ENCODE assay signal across 1 cellular context in genomic region chr15:60093273-60094067, GRCh38.
A peak's percentile ranks its signal among the peaks of the same experiment; 100 is the strongest.
TF ChIP-seq lines count a peak whose summit lies in the region.

No MANE protein-coding gene starts in this region.

TF ChIP-seq in HepG2, 621 proteins besides CTCF, POLR2A, EP300 and RAD21 (continued from another document):
- no peak for TF ChIP-seq KMT2A (CRISPR knock-in tag; IDR thresholded peaks at IDR 0.05)
- no peak for TF ChIP-seq U2AF2 (IDR thresholded peaks at IDR 0.05; ENCODE audit: low read depth, low read length)
- TF ChIP-seq JARID2 (CRISPR knock-in tag; IDR thresholded peaks at IDR 0.05; ENCODE audit: insufficient replicate concordance), result no peak
- TF ChIP-seq ATF1 (CRISPR knock-in tag; IDR thresholded peaks at IDR 0.05), result no peak
- no peak for TF ChIP-seq FOXO1 (CRISPR knock-in tag; IDR thresholded peaks at IDR 0.05)
- no peak for TF ChIP-seq HOXA5 (CRISPR knock-in tag; IDR thresholded peaks at IDR 0.05)
- TF ChIP-seq MAFK (conservative IDR thresholded peaks at IDR 0.05 in 1 of 2, IDR thresholded peaks at IDR 0.05 in 1 of 2; ENCODE audit: low read length in 2 of 2), result peak; percentile 34 to 53; a peak in 2 of 4 replicates
- no peak for TF ChIP-seq SOX6 (IDR thresholded peaks at IDR 0.05)
- peak; percentile 75 for TF ChIP-seq SOX6 (CRISPR knock-in tag; IDR thresholded peaks at IDR 0.05)
- TF ChIP-seq MIER3 (CRISPR knock-in tag; IDR thresholded peaks at IDR 0.05; ENCODE audit: borderline replicate concordance), result no peak
- TF ChIP-seq ARNTL (CRISPR knock-in tag; IDR thresholded peaks at IDR 0.05), result no peak
- TF ChIP-seq SAP130 (CRISPR knock-in tag; IDR thresholded peaks at IDR 0.05; ENCODE audit: low read depth), result no peak
- no peak for TF ChIP-seq ZSCAN20 (CRISPR knock-in tag; IDR thresholded peaks at IDR 0.05; ENCODE audit: borderline replicate concordance)
- TF ChIP-seq, protein P1, sequence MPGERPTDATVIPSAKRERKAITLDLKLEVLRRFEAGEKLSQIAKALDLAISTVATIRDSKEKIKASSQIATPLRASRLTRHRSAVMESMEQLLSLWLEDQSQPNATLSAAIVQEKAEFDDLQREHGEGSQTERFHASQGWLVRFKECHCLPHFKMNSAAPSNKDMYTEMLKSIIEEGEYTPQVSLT (CRISPR knock-in tag; IDR thresholded peaks at IDR 0.05; ENCODE audit: borderline replicate concordance, low read depth), result no peak
- TF ChIP-seq ZNF549 (CRISPR knock-in tag; IDR thresholded peaks at IDR 0.05), result no peak
- no peak for TF ChIP-seq XBP1 (CRISPR knock-in tag; IDR thresholded peaks at IDR 0.05)
- peak; percentile 78 for TF ChIP-seq TBX2 (CRISPR knock-in tag; IDR thresholded peaks at IDR 0.05; ENCODE audit: borderline replicate concordance)
- TF ChIP-seq CEBPB (IDR thresholded peaks at IDR 0.05; ENCODE audit: borderline replicate concordance, low read depth, low read length), result peak; percentile 48; the same call in 1 of the 2 replicates
- 0 out of 2 replicates have a peak, but pooled peaks have one; percentile 35 for TF ChIP-seq TCF7L2 (IDR thresholded peaks at IDR 0.05; ENCODE audit: low read depth, low read length)
- peak; percentile 79 for TF ChIP-seq TCF7 (IDR thresholded peaks at IDR 0.05; ENCODE audit: low read depth)
- TF ChIP-seq ZBTB8A (CRISPR knock-in tag; IDR thresholded peaks at IDR 0.05; ENCODE audit: borderline replicate concordance, low read depth), result no peak
- no peak for TF ChIP-seq ZNF329 (CRISPR knock-in tag; IDR thresholded peaks at IDR 0.05; ENCODE audit: low read depth)
- TF ChIP-seq ZBTB7A (CRISPR knock-in tag; IDR thresholded peaks at IDR 0.05), result no peak
- TF ChIP-seq, protein P2, sequence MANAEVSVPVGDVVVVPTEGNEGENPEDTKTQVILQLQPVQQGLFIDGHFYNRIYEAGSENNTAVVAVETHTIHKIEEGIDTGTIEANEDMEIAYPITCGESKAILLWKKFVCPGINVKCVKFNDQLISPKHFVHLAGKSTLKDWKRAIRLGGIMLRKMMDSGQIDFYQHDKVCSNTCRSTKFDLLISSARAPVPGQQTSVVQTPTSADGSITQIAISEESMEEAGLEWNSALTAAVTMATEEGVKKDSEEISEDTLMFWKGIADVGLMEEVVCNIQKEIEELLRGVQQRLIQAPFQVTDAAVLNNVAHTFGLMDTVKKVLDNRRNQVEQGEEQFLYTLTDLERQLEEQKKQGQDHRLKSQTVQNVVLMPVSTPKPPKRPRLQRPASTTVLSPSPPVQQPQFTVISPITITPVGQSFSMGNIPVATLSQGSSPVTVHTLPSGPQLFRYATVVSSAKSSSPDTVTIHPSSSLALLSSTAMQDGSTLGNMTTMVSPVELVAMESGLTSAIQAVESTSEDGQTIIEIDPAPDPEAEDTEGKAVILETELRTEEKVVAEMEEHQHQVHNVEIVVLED (CRISPR knock-in tag; IDR thresholded peaks at IDR 0.05; ENCODE audit: borderline replicate concordance), result no peak
- no peak for TF ChIP-seq ZNF274 (CRISPR knock-in tag; IDR thresholded peaks at IDR 0.05)
- TF ChIP-seq HDAC6 (IDR thresholded peaks at IDR 0.05; ENCODE audit: low read depth, low read length), result no peak
- TF ChIP-seq ZBTB25 (CRISPR knock-in tag; IDR thresholded peaks at IDR 0.05), result no peak
- no peak for TF ChIP-seq NCOA5 (CRISPR knock-in tag; IDR thresholded peaks at IDR 0.05)
- no peak for TF ChIP-seq ZSCAN9 (CRISPR knock-in tag; IDR thresholded peaks at IDR 0.05; ENCODE audit: borderline replicate concordance)
- TF ChIP-seq ZBTB42 (CRISPR knock-in tag; IDR thresholded peaks at IDR 0.05), result no peak
- no peak for TF ChIP-seq ZBTB14 (CRISPR knock-in tag; IDR thresholded peaks at IDR 0.05)
- no peak for TF ChIP-seq ZNF780A (CRISPR knock-in tag; IDR thresholded peaks at IDR 0.05)
- no peak for TF ChIP-seq NFYB (CRISPR knock-in tag; IDR thresholded peaks at IDR 0.05)
- TF ChIP-seq CREM (IDR thresholded peaks at IDR 0.05), result peak; percentile 15; the same call in 1 of the 2 replicates
- no peak for TF ChIP-seq CREM (CRISPR knock-in tag; IDR thresholded peaks at IDR 0.05)
- TF ChIP-seq ZNF777 (CRISPR knock-in tag; IDR thresholded peaks at IDR 0.05), result no peak
- TF ChIP-seq, protein P3, sequence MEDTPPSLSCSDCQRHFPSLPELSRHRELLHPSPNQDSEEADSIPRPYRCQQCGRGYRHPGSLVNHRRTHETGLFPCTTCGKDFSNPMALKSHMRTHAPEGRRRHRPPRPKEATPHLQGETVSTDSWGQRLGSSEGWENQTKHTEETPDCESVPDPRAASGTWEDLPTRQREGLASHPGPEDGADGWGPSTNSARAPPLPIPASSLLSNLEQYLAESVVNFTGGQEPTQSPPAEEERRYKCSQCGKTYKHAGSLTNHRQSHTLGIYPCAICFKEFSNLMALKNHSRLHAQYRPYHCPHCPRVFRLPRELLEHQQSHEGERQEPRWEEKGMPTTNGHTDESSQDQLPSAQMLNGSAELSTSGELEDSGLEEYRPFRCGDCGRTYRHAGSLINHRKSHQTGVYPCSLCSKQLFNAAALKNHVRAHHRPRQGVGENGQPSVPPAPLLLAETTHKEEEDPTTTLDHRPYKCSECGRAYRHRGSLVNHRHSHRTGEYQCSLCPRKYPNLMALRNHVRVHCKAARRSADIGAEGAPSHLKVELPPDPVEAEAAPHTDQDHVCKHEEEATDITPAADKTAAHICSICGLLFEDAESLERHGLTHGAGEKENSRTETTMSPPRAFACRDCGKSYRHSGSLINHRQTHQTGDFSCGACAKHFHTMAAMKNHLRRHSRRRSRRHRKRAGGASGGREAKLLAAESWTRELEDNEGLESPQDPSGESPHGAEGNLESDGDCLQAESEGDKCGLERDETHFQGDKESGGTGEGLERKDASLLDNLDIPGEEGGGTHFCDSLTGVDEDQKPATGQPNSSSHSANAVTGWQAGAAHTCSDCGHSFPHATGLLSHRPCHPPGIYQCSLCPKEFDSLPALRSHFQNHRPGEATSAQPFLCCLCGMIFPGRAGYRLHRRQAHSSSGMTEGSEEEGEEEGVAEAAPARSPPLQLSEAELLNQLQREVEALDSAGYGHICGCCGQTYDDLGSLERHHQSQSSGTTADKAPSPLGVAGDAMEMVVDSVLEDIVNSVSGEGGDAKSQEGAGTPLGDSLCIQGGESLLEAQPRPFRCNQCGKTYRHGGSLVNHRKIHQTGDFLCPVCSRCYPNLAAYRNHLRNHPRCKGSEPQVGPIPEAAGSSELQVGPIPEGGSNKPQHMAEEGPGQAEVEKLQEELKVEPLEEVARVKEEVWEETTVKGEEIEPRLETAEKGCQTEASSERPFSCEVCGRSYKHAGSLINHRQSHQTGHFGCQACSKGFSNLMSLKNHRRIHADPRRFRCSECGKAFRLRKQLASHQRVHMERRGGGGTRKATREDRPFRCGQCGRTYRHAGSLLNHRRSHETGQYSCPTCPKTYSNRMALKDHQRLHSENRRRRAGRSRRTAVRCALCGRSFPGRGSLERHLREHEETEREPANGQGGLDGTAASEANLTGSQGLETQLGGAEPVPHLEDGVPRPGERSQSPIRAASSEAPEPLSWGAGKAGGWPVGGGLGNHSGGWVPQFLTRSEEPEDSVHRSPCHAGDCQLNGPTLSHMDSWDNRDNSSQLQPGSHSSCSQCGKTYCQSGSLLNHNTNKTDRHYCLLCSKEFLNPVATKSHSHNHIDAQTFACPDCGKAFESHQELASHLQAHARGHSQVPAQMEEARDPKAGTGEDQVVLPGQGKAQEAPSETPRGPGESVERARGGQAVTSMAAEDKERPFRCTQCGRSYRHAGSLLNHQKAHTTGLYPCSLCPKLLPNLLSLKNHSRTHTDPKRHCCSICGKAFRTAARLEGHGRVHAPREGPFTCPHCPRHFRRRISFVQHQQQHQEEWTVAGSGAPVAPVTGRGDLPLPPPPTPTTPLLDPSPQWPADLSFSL (CRISPR knock-in tag; IDR thresholded peaks at IDR 0.05), result no peak
- no peak for TF ChIP-seq ZNF496 (CRISPR knock-in tag; IDR thresholded peaks at IDR 0.05; ENCODE audit: insufficient replicate concordance)
- no peak for TF ChIP-seq ZKSCAN1 (IDR thresholded peaks at IDR 0.05; ENCODE audit: low read length)
- TF ChIP-seq ZNF451 (CRISPR knock-in tag; IDR thresholded peaks at IDR 0.05), result no peak
- TF ChIP-seq HMGA1 (CRISPR knock-in tag; conservative IDR thresholded peaks at IDR 0.05), result no peak
- no peak for TF ChIP-seq RNF2 (conservative IDR thresholded peaks at IDR 0.05; ENCODE audit: low read depth)
- TF ChIP-seq MAFF (IDR thresholded peaks at IDR 0.05; ENCODE audit: low read depth, low read length), result peak; percentile 54
- no peak for TF ChIP-seq KDM3A (CRISPR knock-in tag; IDR thresholded peaks at IDR 0.05; ENCODE audit: low read depth)
- no peak for TF ChIP-seq RBFOX2 (IDR thresholded peaks at IDR 0.05; ENCODE audit: low read depth, low read length)
- TF ChIP-seq KAT2B (IDR thresholded peaks at IDR 0.05; ENCODE audit: borderline replicate concordance, low read depth, low read length), result no peak
- peak; percentile 73 for TF ChIP-seq SOX13 (IDR thresholded peaks at IDR 0.05)
- TF ChIP-seq SOX13 (CRISPR knock-in tag; conservative IDR thresholded peaks at IDR 0.05 in 1 of 2, IDR thresholded peaks at IDR 0.05 in 1 of 2), result peak in 1 of 2 experiments; percentile 69; a peak in 2 of 4 replicates
